11 cellular contexts compared by ENCODE assay signal in the genomic region with DNA sequence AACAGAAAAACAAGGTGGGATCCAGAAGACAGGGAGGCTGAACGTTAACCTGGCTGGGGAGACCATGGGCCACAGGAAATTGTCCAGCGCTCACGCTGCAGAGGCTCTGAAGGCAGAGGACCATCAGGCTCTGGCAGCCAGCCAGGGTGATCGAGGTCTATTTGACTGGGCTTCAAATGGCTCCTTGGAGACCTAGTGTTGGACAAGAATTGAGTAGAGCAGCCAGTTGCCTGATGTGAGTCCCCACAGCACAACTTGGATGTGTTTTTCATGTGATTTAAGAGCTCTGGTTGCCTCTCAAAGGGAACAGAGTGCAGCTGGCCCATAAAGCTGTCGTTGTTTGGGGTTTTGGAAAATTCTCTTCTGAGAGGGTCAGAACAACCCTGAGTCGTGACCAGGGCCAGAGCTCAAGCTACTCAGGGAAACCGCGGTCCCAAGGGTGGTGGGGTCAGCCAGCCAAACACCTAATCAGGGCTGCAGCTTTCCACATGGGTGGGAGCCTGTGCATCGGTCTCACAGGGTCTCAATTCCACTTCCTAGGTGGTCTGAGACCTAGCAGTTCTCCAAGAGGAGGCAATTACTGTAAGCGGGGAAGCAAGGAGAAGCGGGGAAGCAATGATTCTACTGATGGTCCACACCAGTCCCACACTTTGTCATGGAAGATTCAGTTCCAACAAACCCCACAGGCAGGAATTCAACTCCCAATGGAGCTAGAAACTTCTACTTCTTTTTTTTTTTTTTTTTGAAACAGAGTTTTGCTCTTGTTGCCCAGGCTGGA.
A peak's percentile ranks its signal among the peaks of the same experiment; 100 is the strongest.
DNase-seq lines count a peak whose midpoint lies in the region; ATAC-seq and TF ChIP-seq lines count a peak whose summit lies in the region.
"Had no signal": no experiment of that assay in that cellular context is flagged by ENCODE, and none has a peak within 500 bp of the region (broad histone marks: within the 10 kb centered on the region; RNA-seq: fewer than 3 reads in every experiment).

No MANE protein-coding gene starts in this region.

- DNase-seq in NCI-H1417 (lab: John Stamatoyannopoulos, UW), result peak in 2 of 3 experiments; percentile 21 to 40
- DNase-seq in NCI-H1417 treated with DMSO at 0.1 percent for 48 hours (lab: John Stamatoyannopoulos, UW), result no peak
- no peak for DNase-seq in coronary artery (ENCODE audit: low spot score)
- no peak for DNase-seq in natural killer cell
- DNase-seq in type B pancreatic cell (ENCODE audit: extremely low spot score, unreplicated experiment), result no peak
- DNase-seq in DMS79 (lab: John Stamatoyannopoulos, UW), result no peak
- DNase-seq in activated CD8-positive, alpha-beta T cell treated with anti-CD3 and anti-CD28 coated beads, Interleukin-2, amount 10 ng/mL, durations not matched to agents 7 days and 5 days, result no peak
- DNase-seq: amniotic stem cell, DND-41, NCI-H1436 had no signal

- H3K4me3 ChIP-seq in coronary artery, result no peak overlapping the region

- ATAC-seq in natural killer cell (no peak), GM21723 (IDR thresholded peaks at IDR 0.05; ENCODE audit: unreplicated experiment) (no peak)
- no peak for ATAC-seq in activated CD8-positive, alpha-beta T cell treated with anti-CD3 and anti-CD28 coated beads, Interleukin-2, amount 10 ng/mL, durations not matched to agents 7 days and 5 days

- intact Hi-C loops in natural killer cell (cut with micrococcal nuclease), result loop anchor here (5.0 kb wide), 2 partner anchors 200 to 420 kb away; a partner anchor contains a TSS

- peak overlapping the region; percentile 79 to 93 for H3K27ac Mint-ChIP-seq in natural killer cell
- H3K27ac Mint-ChIP-seq in type B pancreatic cell, result peak overlapping the region; percentile 13
- H3K27ac Mint-ChIP-seq in activated CD8-positive, alpha-beta T cell treated with anti-CD3 and anti-CD28 coated beads, Interleukin-2, amount 10 ng/mL, durations not matched to agents 7 days and 5 days, result no peak overlapping the region

- peak overlapping the region; percentile 40 to 74 for H3K27ac ChIP-seq in coronary artery

- CTCF ChIA-PET in activated CD8-positive, alpha-beta T cell treated with anti-CD3 and anti-CD28 coated beads, Interleukin-2, amount 10 ng/mL, durations not matched to agents 7 days and 5 days (lab: Charles Lee), result interaction anchor here (1.7 to 2.2 kb wide), 2 partner anchors 11 to 401 kb away, joined by 6 to 7 read pairs; no protein-coding TSS in a partner anchor

- H3K36me3 Mint-ChIP-seq in natural killer cell (no peaks in the 10 kb centered on the region), type B pancreatic cell (no peaks in the 10 kb centered on the region)
- H3K36me3 Mint-ChIP-seq in activated CD8-positive, alpha-beta T cell treated with anti-CD3 and anti-CD28 coated beads, Interleukin-2, amount 10 ng/mL, durations not matched to agents 7 days and 5 days (ENCODE audit: low read depth), result no peaks in the 10 kb centered on the region

- no peaks in the 10 kb centered on the region for H3K9me3 Mint-ChIP-seq in natural killer cell
- H3K9me3 Mint-ChIP-seq in type B pancreatic cell, result peaks cover 8% of the 10 kb centered on the region
- H3K9me3 Mint-ChIP-seq in activated CD8-positive, alpha-beta T cell treated with anti-CD3 and anti-CD28 coated beads, Interleukin-2, amount 10 ng/mL, durations not matched to agents 7 days and 5 days (ENCODE audit: insufficient read depth), result no peaks in the 10 kb centered on the region

- POLR2A ChIA-PET in activated CD8-positive, alpha-beta T cell treated with anti-CD3 and anti-CD28 coated beads, Interleukin-2, amount 10 ng/mL, durations not matched to agents 7 days and 5 days (lab: Charles Lee), result interaction anchor here (0.6 kb wide), 1 partner anchor 13 kb away, joined by 4 read pairs; no protein-coding TSS in a partner anchor

- H3K27me3 Mint-ChIP-seq in natural killer cell (ENCODE audit: low read depth in 2 of 2) (no peaks in the 10 kb centered on the region), type B pancreatic cell (no peaks in the 10 kb centered on the region)
- H3K27me3 Mint-ChIP-seq in activated CD8-positive, alpha-beta T cell treated with anti-CD3 and anti-CD28 coated beads, Interleukin-2, amount 10 ng/mL, durations not matched to agents 7 days and 5 days (ENCODE audit: low read depth), result peaks cover 2% of the 10 kb centered on the region

- H3K4me1 Mint-ChIP-seq in natural killer cell (peaks cover 76 to 77% of the 10 kb centered on the region in 2 donors), type B pancreatic cell (ENCODE audit: unreplicated experiment) (peaks cover 45% of the 10 kb centered on the region)
- H3K4me1 Mint-ChIP-seq in activated CD8-positive, alpha-beta T cell treated with anti-CD3 and anti-CD28 coated beads, Interleukin-2, amount 10 ng/mL, durations not matched to agents 7 days and 5 days (ENCODE audit: low read depth), result peaks cover 10% of the 10 kb centered on the region

- TF ChIP-seq CTCF in coronary artery (IDR thresholded peaks at IDR 0.05) (no peak), natural killer cell (IDR thresholded peaks at IDR 0.05) (no peak), type B pancreatic cell (conservative IDR thresholded peaks at IDR 0.05) (no peak)

- H3K4me3 Mint-ChIP-seq in natural killer cell, result peak overlapping the region; percentile 1
- H3K4me3 Mint-ChIP-seq in type B pancreatic cell, result peak overlapping the region; percentile 52
- no peak overlapping the region for H3K4me3 Mint-ChIP-seq in activated CD8-positive, alpha-beta T cell treated with anti-CD3 and anti-CD28 coated beads, Interleukin-2, amount 10 ng/mL, durations not matched to agents 7 days and 5 days

Comparison
In these comparisons a context has a peak if more than half of its experiments do, and no peak if none do; other contexts are left out.
1. DNase-seq: peak in NCI-H1417 (2 of 3); none in NCI-H1417 treated with DMSO at 0.1 percent for 48 hours (single experiment), coronary artery (single experiment), natural killer cell (single experiment), type B pancreatic cell (single experiment), DMS79 (single experiment) and activated CD8-positive, alpha-beta T cell treated with anti-CD3 and anti-CD28 coated beads, Interleukin-2, amount 10 ng/mL, durations not matched to agents 7 days and 5 days (single experiment).